In genomic region chr17:82231562-82232321, GRCh38 we compare ENCODE assay signal across 8 cellular contexts. TPM values are rescaled to one million over a fixed set of nuclear protein-coding genes. Genes with fewer than 3 reads are reported as not detected.
DNase-seq lines count a peak whose midpoint lies in the region; ATAC-seq and TF ChIP-seq lines count a peak whose summit lies in the region.

No MANE protein-coding gene starts in this region.

- peak overlapping the region; percentile 90 for H3K4me2 ChIP-seq in PC-3 (ENCODE audit: low read length)

- H3K9ac ChIP-seq in PC-3 (ENCODE audit: low read length) = peak overlapping the region; percentile 93
- peak overlapping the region; percentile 47 to 87 for H3K9ac ChIP-seq in mucosa of rectum (ENCODE audit: low read depth in 1 of 2, low read length in 2 of 2)

- H3K27ac ChIP-seq in PC-3 (ENCODE audit: low read length) (peak overlapping the region; percentile 78), mucosa of rectum (ENCODE audit: low read depth in 2 of 2, low read length in 2 of 2) (peak overlapping the region; percentile 90 to 91)

- intact Hi-C loops in PC-3 (cut with micrococcal nuclease) = no loop called here

- POLR2A ChIA-PET in PC-3 (lab: Charles Lee; ENCODE audit: unreplicated experiment) = interaction anchor here (0.6 kb wide), 1 partner anchor 39 kb away, joined by 4 read pairs; no protein-coding TSS in a partner anchor

- peaks cover 86% of the 10 kb centered on the region for H3K79me2 ChIP-seq in PC-3 (ENCODE audit: low read length)

- peak; percentile 41 for DNase-seq in stimulated activated CD4-positive, alpha-beta T cell treated with anti-CD3 and anti-CD28 coated beads, Interleukin-15, amount 100 ng/mL, for 24 hours
- no peak for DNase-seq in stimulated activated CD4-positive, alpha-beta T cell treated with anti-CD3 and anti-CD28 coated beads, Interleukin-4, amount 100 ng/mL, for 24 hours
- DNase-seq in PC-3 = peak; percentile 58
- DNase-seq in epithelial cell of esophagus (ENCODE audit: low read depth) = no peak
- no peak for DNase-seq in NCI-H2081 (lab: John Stamatoyannopoulos, UW)

- H3K27me3 ChIP-seq in PC-3 (ENCODE audit: low read length) = no peaks in the 10 kb centered on the region
- H3K27me3 ChIP-seq in mucosa of rectum (ENCODE audit: control insufficient read depth in 2 of 2, insufficient read depth in 2 of 2, low read length in 2 of 2) = no peaks in the 10 kb centered on the region

- TF ChIP-seq CTCF in PC-3 (conservative IDR thresholded peaks at IDR 0.05; ENCODE audit: low read depth, low read length) (no peak), epithelial cell of esophagus (IDR thresholded peaks at IDR 0.05; ENCODE audit: insufficient read depth, low read depth, low read length, missing control alignments) (no peak)

- peaks cover 27% of the 10 kb centered on the region; the same call in 1 of the 2 replicates for H3K36me3 ChIP-seq in PC-3 (ENCODE audit: low read depth, low read length)
- peaks cover 0 to 3% of the 10 kb centered on the region in 2 donors for H3K36me3 ChIP-seq in mucosa of rectum (ENCODE audit: control insufficient read depth in 2 of 2, insufficient read depth in 2 of 2, low read length in 2 of 2)

- peak; percentile 25 for ATAC-seq in PC-3
- ATAC-seq in GM21360 (IDR thresholded peaks at IDR 0.05; ENCODE audit: unreplicated experiment) = no peak
- ATAC-seq in GM21526 (IDR thresholded peaks at IDR 0.05; ENCODE audit: low FRiP score, unreplicated experiment) = no peak

- H3K9me2 ChIP-seq in PC-3 (replicated peaks; ENCODE audit: low read length) = no peaks in the 10 kb centered on the region

- CTCF ChIA-PET in PC-3 (lab: Charles Lee) = interaction anchor here (0.6 kb wide), 2 partner anchors 26 to 31 kb away, joined by 3 read pairs; no protein-coding TSS in a partner anchor

- no peaks in the 10 kb centered on the region for H3K9me3 ChIP-seq in PC-3 (ENCODE audit: low read length)
- H3K9me3 ChIP-seq in mucosa of rectum (ENCODE audit: control insufficient read depth in 2 of 2, low read length in 2 of 2) = no peaks in the 10 kb centered on the region

- no peak overlapping the region for H2AFZ ChIP-seq in PC-3 (ENCODE audit: low read length)

- H4K20me1 ChIP-seq in PC-3 (ENCODE audit: low read length) = peaks cover 62% of the 10 kb centered on the region

- H3K4me1 ChIP-seq in PC-3 (ENCODE audit: insufficient read depth, low read length) (peaks cover 53% of the 10 kb centered on the region), mucosa of rectum (ENCODE audit: control insufficient read depth in 2 of 2, insufficient read depth in 2 of 2, low read length in 2 of 2) (peaks cover 35 to 48% of the 10 kb centered on the region in 2 donors)

- BruUV-seq in PC-3 (replicated peaks; lab: Mats Ljungman, UMichigan) = no TSS peak

- H3K4me3 ChIP-seq in PC-3 (ENCODE audit: low read length) (peak overlapping the region; percentile 84), epithelial cell of esophagus (ENCODE audit: low read length) (peak overlapping the region; percentile 76), mucosa of rectum (ENCODE audit: low read length in 2 of 2) (peak overlapping the region; percentile 62 to 69)

- no peaks in the 10 kb centered on the region for H3F3A ChIP-seq in PC-3 (ENCODE audit: low read length, unreplicated experiment)

RNA-seq across cellular contexts. Expression of gene SLC16A3, which starts 2.9 kb away (rescaled TPM):
- 286 and 447 TPM in 2 replicates for total RNA-seq in PC-3 (2014; rRNA removed)

RNA-seq across cellular contexts. Expression of gene CCDC57, which starts 19.1 kb away (rescaled TPM):
- total RNA-seq in PC-3 (2014; rRNA removed) = 35.0 and 36.6 TPM in 2 replicates

RNA-seq across cellular contexts. Expression of gene CSNK1D, which starts 41.8 kb away (rescaled TPM):
- 58.6 and 73.5 TPM in 2 replicates for total RNA-seq in PC-3 (2014; rRNA removed)

Comparison
In these comparisons a context has a peak if more than half of its experiments do, and no peak if none do; other contexts are left out.
1. DNase-seq: peak in stimulated activated CD4-positive, alpha-beta T cell treated with anti-CD3 and anti-CD28 coated beads, Interleukin-15, amount 100 ng/mL, for 24 hours (single experiment) and PC-3 (single experiment); none in stimulated activated CD4-positive, alpha-beta T cell treated with anti-CD3 and anti-CD28 coated beads, Interleukin-4, amount 100 ng/mL, for 24 hours (single experiment), epithelial cell of esophagus (single experiment) and NCI-H2081 (0 of 2).
2. Peak in every context shown above with its lines, with median percentiles within 50 percentile points of each other: H3K4me3 ChIP-seq.